In the genomic region with DNA sequence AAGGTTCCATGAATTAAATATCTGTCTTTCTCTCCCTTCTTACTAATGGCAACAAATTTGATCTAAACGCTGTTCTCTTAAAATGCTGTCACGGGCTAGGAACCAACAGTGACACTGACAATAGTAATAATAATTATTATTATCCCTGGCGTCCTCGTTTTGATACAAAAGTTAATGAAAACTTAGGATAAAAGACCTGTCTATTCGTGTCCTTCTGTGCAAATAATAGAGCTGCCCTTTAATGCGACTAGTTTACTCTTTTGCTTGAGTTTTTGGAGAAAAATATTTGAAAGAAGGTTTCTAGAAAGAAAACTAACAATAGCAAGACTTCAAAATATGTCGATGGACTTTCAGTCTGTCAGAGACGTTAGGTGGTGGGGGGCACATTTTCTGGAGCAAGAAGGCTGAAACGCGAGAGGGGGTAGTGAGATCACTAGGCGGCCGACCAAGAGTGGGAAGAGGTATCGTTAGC, we compare ENCODE assay signal across 2 cellular contexts.
A peak's percentile ranks its signal among the peaks of the same experiment; 100 is the strongest.
TF ChIP-seq lines count a peak whose summit lies in the region.

No MANE protein-coding gene starts in this region.

TF ChIP-seq in SK-N-SH, 30 proteins besides CTCF, POLR2A, EP300 and RAD21 (continued from another document):
- TF ChIP-seq EZH2phosphoT487 (IDR thresholded peaks at IDR 0.05; ENCODE audit: borderline replicate concordance, low read depth), result peak; percentile 76; the same call in 1 of the 2 replicates
- TF ChIP-seq REST (IDR thresholded peaks at IDR 0.05; ENCODE audit: low read depth, low read length), result no peak
- no peak for TF ChIP-seq FOXJ3 (CRISPR knock-in tag; IDR thresholded peaks at IDR 0.05)
- TF ChIP-seq SIN3A (IDR thresholded peaks at IDR 0.05; ENCODE audit: borderline replicate concordance, low read depth, low read length), result no peak
TF ChIP-seq in SK-N-SH: peak in this region for 1.

TF ChIP-seq in SK-N-SH treated with all-trans-retinoic acid at 6 μM for 48 hours, 23 proteins besides CTCF, POLR2A, EP300 and RAD21 (continued from another document):
- TF ChIP-seq BACH2 (CRISPR knock-in tag; IDR thresholded peaks at IDR 0.05; ENCODE audit: borderline replicate concordance) (no peak), ZNF8 (CRISPR knock-in tag; IDR thresholded peaks at IDR 0.05) (no peak), ZC3H10 (CRISPR knock-in tag; IDR thresholded peaks at IDR 0.05) (no peak), POU6F1 (CRISPR knock-in tag; IDR thresholded peaks at IDR 0.05; ENCODE audit: borderline replicate concordance, low read depth) (no peak), CSDC2 (CRISPR knock-in tag; IDR thresholded peaks at IDR 0.05) (no peak), CREB5 (CRISPR knock-in tag; IDR thresholded peaks at IDR 0.05; ENCODE audit: low read depth) (no peak), CSRNP3 (CRISPR knock-in tag; IDR thresholded peaks at IDR 0.05) (no peak), PPARA (CRISPR knock-in tag; IDR thresholded peaks at IDR 0.05; ENCODE audit: borderline replicate concordance) (no peak), ZNF565 (CRISPR knock-in tag; conservative IDR thresholded peaks at IDR 0.05; ENCODE audit: low read depth) (no peak), ZNF70 (CRISPR knock-in tag; IDR thresholded peaks at IDR 0.05) (no peak), TOX (CRISPR knock-in tag; IDR thresholded peaks at IDR 0.05; ENCODE audit: borderline replicate concordance) (no peak)
- TF ChIP-seq, protein P1, sequence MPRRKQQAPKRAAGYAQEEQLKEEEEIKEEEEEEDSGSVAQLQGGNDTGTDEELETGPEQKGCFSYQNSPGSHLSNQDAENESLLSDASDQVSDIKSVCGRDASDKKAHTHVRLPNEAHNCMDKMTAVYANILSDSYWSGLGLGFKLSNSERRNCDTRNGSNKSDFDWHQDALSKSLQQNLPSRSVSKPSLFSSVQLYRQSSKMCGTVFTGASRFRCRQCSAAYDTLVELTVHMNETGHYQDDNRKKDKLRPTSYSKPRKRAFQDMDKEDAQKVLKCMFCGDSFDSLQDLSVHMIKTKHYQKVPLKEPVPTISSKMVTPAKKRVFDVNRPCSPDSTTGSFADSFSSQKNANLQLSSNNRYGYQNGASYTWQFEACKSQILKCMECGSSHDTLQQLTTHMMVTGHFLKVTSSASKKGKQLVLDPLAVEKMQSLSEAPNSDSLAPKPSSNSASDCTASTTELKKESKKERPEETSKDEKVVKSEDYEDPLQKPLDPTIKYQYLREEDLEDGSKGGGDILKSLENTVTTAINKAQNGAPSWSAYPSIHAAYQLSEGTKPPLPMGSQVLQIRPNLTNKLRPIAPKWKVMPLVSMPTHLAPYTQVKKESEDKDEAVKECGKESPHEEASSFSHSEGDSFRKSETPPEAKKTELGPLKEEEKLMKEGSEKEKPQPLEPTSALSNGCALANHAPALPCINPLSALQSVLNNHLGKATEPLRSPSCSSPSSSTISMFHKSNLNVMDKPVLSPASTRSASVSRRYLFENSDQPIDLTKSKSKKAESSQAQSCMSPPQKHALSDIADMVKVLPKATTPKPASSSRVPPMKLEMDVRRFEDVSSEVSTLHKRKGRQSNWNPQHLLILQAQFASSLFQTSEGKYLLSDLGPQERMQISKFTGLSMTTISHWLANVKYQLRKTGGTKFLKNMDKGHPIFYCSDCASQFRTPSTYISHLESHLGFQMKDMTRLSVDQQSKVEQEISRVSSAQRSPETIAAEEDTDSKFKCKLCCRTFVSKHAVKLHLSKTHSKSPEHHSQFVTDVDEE (CRISPR knock-in tag; IDR thresholded peaks at IDR 0.05), result no peak
